In genomic region chr21:44862869-44863685, GRCh38 we compare ENCODE assay signal across 16 cellular contexts. TPM values are rescaled to one million over a fixed set of nuclear protein-coding genes. Genes with fewer than 3 reads are reported as not detected.
DNase-seq lines count a peak whose midpoint lies in the region; ATAC-seq and TF ChIP-seq lines count a peak whose summit lies in the region.
"Had no signal": no experiment of that assay in that cellular context is flagged by ENCODE, and none has a peak within 500 bp of the region (broad histone marks: within the 10 kb centered on the region; RNA-seq: fewer than 3 reads in every experiment).

No MANE protein-coding gene starts in this region.

- peak overlapping the region in 3 of 5 experiments; percentile 3 to 56 (median 24) for H3K27ac Mint-ChIP-seq in brain
- H3K27ac Mint-ChIP-seq in naive thymus-derived CD8-positive, alpha-beta T cell = peak overlapping the region in 6 of 10 donors; percentile 38 to 88 (median 56)
- H3K27ac Mint-ChIP-seq: B cell; CD4-positive, alpha-beta T cell had no signal

- no peaks in the 10 kb centered on the region for H3K27me3 Mint-ChIP-seq in brain
- H3K27me3 Mint-ChIP-seq in naive thymus-derived CD8-positive, alpha-beta T cell = peaks cover 0 to 1% (median 0%) of the 10 kb centered on the region in 5 donors
- H3K27me3 Mint-ChIP-seq: B cell; CD4-positive, alpha-beta T cell had no signal

- ATAC-seq in Right ventricle myocardium superior (ENCODE audit: poor library complexity) (no peak), left cardiac atrium (no peak), upper lobe of right lung (no peak), GM19463 (IDR thresholded peaks at IDR 0.05; ENCODE audit: unreplicated experiment) (no peak)
- peak in 1 of 2 donors; percentile 35 for ATAC-seq in naive thymus-derived CD8-positive, alpha-beta T cell
- ATAC-seq: PC-3 had no signal

- peaks cover 33% of the 10 kb centered on the region for H3K4me1 Mint-ChIP-seq in brain
- H3K4me1 Mint-ChIP-seq in naive thymus-derived CD8-positive, alpha-beta T cell = peaks cover 38 to 76% (median 56%) of the 10 kb centered on the region in 4 donors

- no peaks in the 10 kb centered on the region for H3K9me3 Mint-ChIP-seq in brain
- H3K9me3 Mint-ChIP-seq in naive thymus-derived CD8-positive, alpha-beta T cell = no peaks in the 10 kb centered on the region
- H3K9me3 Mint-ChIP-seq: CD4-positive, alpha-beta T cell had no signal

- H3K4me1 ChIP-seq in upper lobe of right lung = peaks cover 32% of the 10 kb centered on the region

- no peaks in the 10 kb centered on the region for H3K9me3 ChIP-seq in upper lobe of right lung

- TF ChIP-seq CTCF in brain (conservative IDR thresholded peaks at IDR 0.05) (no peak), upper lobe of right lung (IDR thresholded peaks at IDR 0.05) (no peak)

- peaks cover 73% of the 10 kb centered on the region for H3K36me3 ChIP-seq in upper lobe of right lung

- POLR2A ChIA-PET in naive thymus-derived CD8-positive, alpha-beta T cell (lab: Charles Lee) = interaction anchor here (1.3 kb wide), 1 partner anchor 11 kb away, joined by 4 read pairs; the partner anchor contains the start of gene PTTG1IP

- H3K27ac ChIP-seq in upper lobe of right lung = no peak overlapping the region

- peaks cover 66% of the 10 kb centered on the region for H3K36me3 Mint-ChIP-seq in brain
- peaks cover 0 to 61% (median 6%) of the 10 kb centered on the region in 3 donors for H3K36me3 Mint-ChIP-seq in naive thymus-derived CD8-positive, alpha-beta T cell

- DNase-seq in Right ventricle myocardium superior = peak; percentile 22
- DNase-seq in left cardiac atrium = no peak
- no peak for DNase-seq in naive thymus-derived CD8-positive, alpha-beta T cell
- DNase-seq in upper lobe of right lung = peak; percentile 46
- DNase-seq in NCI-H1417 treated with DMSO at 0.1 percent for 48 hours (lab: John Stamatoyannopoulos, UW) = no peak
- DNase-seq in activated CD8-positive, alpha-beta memory T cell treated with anti-CD3 and anti-CD28 coated beads, Interleukin-2, amount 50 U/mL, for 4 hours = no peak
- DNase-seq: CD4-positive, alpha-beta T cell; Karpas-422; NCI-H1930; NCI-H2171; NCI-H446 treated with DMSO at 0.1 percent for 48 hours; NCI-H748 treated with DMSO at 0.1 percent for 48 hours; PC-3 had no signal

- H3K4me3 Mint-ChIP-seq in brain = no peak overlapping the region
- peak overlapping the region in 4 of 10 donors; percentile 19 to 64 (median 52) for H3K4me3 Mint-ChIP-seq in naive thymus-derived CD8-positive, alpha-beta T cell
- H3K4me3 Mint-ChIP-seq: B cell; CD4-positive, alpha-beta T cell had no signal

- no peaks in the 10 kb centered on the region for H3K27me3 ChIP-seq in upper lobe of right lung

- intact Hi-C loops in Right ventricle myocardium superior (cut with DNase I) (no loop called here), left cardiac atrium (cut with DNase I) (no loop called here), upper lobe of right lung (cut with DNase I) (no loop called here)

- no peak overlapping the region for H3K4me3 ChIP-seq in upper lobe of right lung

RNA-seq across cellular contexts. Expression of gene PTTG1IP, which starts 10.4 kb away (rescaled TPM):
- total RNA-seq in Right ventricle myocardium superior = 133 TPM
- 100 to 1,000 TPM; 181 to 195 TPM for total RNA-seq in left cardiac atrium
- 335 TPM for polyA plus RNA-seq in brain (ENCODE audit: insufficient read depth, low read depth, low replicate concordance)
- 10 to 100 TPM; 62.0 to 68.7 TPM for total RNA-seq in naive thymus-derived CD8-positive, alpha-beta T cell
- 10 to 100 TPM; 42.4 to 54.1 (median 44.3) TPM for polyA plus RNA-seq in naive thymus-derived CD8-positive, alpha-beta T cell
- 244 TPM for total RNA-seq in upper lobe of right lung

RNA-seq across cellular contexts. Expression of gene SUMO3, which starts 45.2 kb away (rescaled TPM):
- 66.5 TPM for total RNA-seq in Right ventricle myocardium superior
- total RNA-seq in left cardiac atrium = 10 to 100 TPM; 71.2 to 93.3 TPM
- 149 TPM for polyA plus RNA-seq in brain (ENCODE audit: insufficient read depth, low read depth, low replicate concordance)
- total RNA-seq in naive thymus-derived CD8-positive, alpha-beta T cell = 10 to 100 TPM; 50.2 to 54.6 TPM
- 10 to 100 TPM; 82.8 to 94.1 (median 86.7) TPM for polyA plus RNA-seq in naive thymus-derived CD8-positive, alpha-beta T cell
- total RNA-seq in upper lobe of right lung = 85.0 TPM

RNA-seq across cellular contexts. Expression of gene ITGB2, which starts 57.6 kb away (rescaled TPM):
- total RNA-seq in Right ventricle myocardium superior = 23.8 TPM
- 10 to 100 TPM; 31.5 to 70.7 TPM for total RNA-seq in left cardiac atrium
- 11.3 TPM for polyA plus RNA-seq in brain (ENCODE audit: insufficient read depth, low read depth, low replicate concordance)
- total RNA-seq in naive thymus-derived CD8-positive, alpha-beta T cell = 100 to 1,000 TPM; 177 to 180 TPM
- 100 to 1,000 TPM; 423 to 549 (median 524) TPM for polyA plus RNA-seq in naive thymus-derived CD8-positive, alpha-beta T cell
- total RNA-seq in upper lobe of right lung = 370 TPM

Comparison
In these comparisons a context has a peak if more than half of its experiments do, and no peak if none do; other contexts are left out.
1. DNase-seq: peak in Right ventricle myocardium superior (single experiment) and upper lobe of right lung (single experiment); none in left cardiac atrium (single experiment), naive thymus-derived CD8-positive, alpha-beta T cell (0 of 10), NCI-H1417 treated with DMSO at 0.1 percent for 48 hours (single experiment) and activated CD8-positive, alpha-beta memory T cell treated with anti-CD3 and anti-CD28 coated beads, Interleukin-2, amount 50 U/mL, for 4 hours (single experiment).